In genomic region chr19:10708261-10708660, GRCh38 we compare ENCODE assay signal across 28 cellular contexts.
"Had no signal": no experiment of that assay in that cellular context is flagged by ENCODE, and none has a peak within 500 bp of the region (broad histone marks: within the 10 kb centered on the region; RNA-seq: fewer than 3 reads in every experiment).

No MANE protein-coding gene starts in this region.

- FAIRE-seq: small intestine had no signal

- H3K36me3 ChIP-seq: neural progenitor cell, ovary, transverse colon, upper lobe of right lung, uterus had no signal

- H3K27ac ChIP-seq: neural progenitor cell, ovary, parathyroid adenoma, psoas muscle, right lobe of liver, sigmoid colon, stomach, thoracic aorta, tibial artery, transverse colon, upper lobe of right lung, uterus had no signal

- H3K27ac Mint-ChIP-seq: naive thymus-derived CD4-positive, alpha-beta T cell; natural killer cell; nephron; neural progenitor cell; progenitor cell of endocrine pancreas; stimulated activated effector memory CD8-positive, alpha-beta T cell treated with anti-CD3 and anti-CD28 coated beads, Interleukin-12 subunit alpha, Interleukin-12 subunit beta, amount 100 ng/mL, for 72 hours; stimulated activated naive B cell treated with anti-CD40 and anti-IgM and Interleukin-4, amounts not matched to agents 10 μg/mL and 1 μg/mL and 100 μg/mL, for 72 hours; stimulated activated naive CD8-positive, alpha-beta T cell treated with anti-CD3 and anti-CD28 coated beads, Interleukin-15, Interleukin-2, amounts not matched to agents 100 ng/mL and 50 ng/mL, for 24 hours; type B pancreatic cell had no signal

- DNase-seq: naive thymus-derived CD4-positive, alpha-beta T cell; natural killer cell; occipital lobe; ovary; posterior cingulate gyrus; psoas muscle; right lobe of liver; sigmoid colon; small intestine; stimulated activated CD4-positive, alpha-beta T cell treated with anti-CD3 and anti-CD28 coated beads, Interleukin-15, amount 100 ng/mL, for 24 hours; stimulated activated CD4-positive, alpha-beta T cell treated with anti-CD3 and anti-CD28 coated beads, Interleukin-2, amount 100 ng/mL, for 24 hours; stimulated activated CD4-positive, alpha-beta T cell treated with anti-CD3 and anti-CD28 coated beads, Interleukin-2, amount 100 ng/mL, for 48 hours; stimulated activated CD4-positive, alpha-beta T cell treated with anti-CD3 and anti-CD28 coated beads, Interleukin-4, amount 100 ng/mL, for 24 hours; stimulated activated naive B cell treated with anti-CD40 and anti-IgM and Interleukin-4, amounts not matched to agents 10 μg/mL and 1 μg/mL and 100 μg/mL, for 72 hours; stimulated activated naive CD4-positive, alpha-beta T cell treated with Interleukin-2 at 50 U/mL for 16 hours; stomach; tibial artery; transverse colon; upper lobe of right lung; uterus had no signal

- H3K4me3 ChIP-seq: neural progenitor cell, ovary, psoas muscle, right lobe of liver, sigmoid colon, stomach, thoracic aorta, tibial artery, transverse colon, upper lobe of right lung, uterus had no signal

- H3K27me3 Mint-ChIP-seq: naive thymus-derived CD4-positive, alpha-beta T cell; progenitor cell of endocrine pancreas; stimulated activated naive B cell treated with anti-CD40 and anti-IgM and Interleukin-4, amounts not matched to agents 10 μg/mL and 1 μg/mL and 100 μg/mL, for 72 hours; stimulated activated naive CD8-positive, alpha-beta T cell treated with anti-CD3 and anti-CD28 coated beads, Interleukin-15, Interleukin-2, amounts not matched to agents 100 ng/mL and 50 ng/mL, for 24 hours; type B pancreatic cell had no signal

- H3K9me3 Mint-ChIP-seq: naive thymus-derived CD4-positive, alpha-beta T cell; natural killer cell; nephron; neural progenitor cell; stimulated activated effector memory CD8-positive, alpha-beta T cell treated with anti-CD3 and anti-CD28 coated beads, Interleukin-12 subunit alpha, Interleukin-12 subunit beta, amount 100 ng/mL, for 72 hours; stimulated activated naive B cell treated with anti-CD40 and anti-IgM and Interleukin-4, amounts not matched to agents 10 μg/mL and 1 μg/mL and 100 μg/mL, for 72 hours; stimulated activated naive CD8-positive, alpha-beta T cell treated with anti-CD3 and anti-CD28 coated beads, Interleukin-15, Interleukin-2, amounts not matched to agents 100 ng/mL and 50 ng/mL, for 24 hours; type B pancreatic cell had no signal

- H3K36me3 Mint-ChIP-seq: natural killer cell, type B pancreatic cell had no signal

- H3K4me1 Mint-ChIP-seq: natural killer cell; neural progenitor cell; stimulated activated effector memory CD8-positive, alpha-beta T cell treated with anti-CD3 and anti-CD28 coated beads, Interleukin-12 subunit alpha, Interleukin-12 subunit beta, amount 100 ng/mL, for 72 hours had no signal

- H3K9me3 ChIP-seq: ovary, psoas muscle, right lobe of liver, sigmoid colon, stomach, thoracic aorta, tibial artery, transverse colon, upper lobe of right lung, uterus had no signal

- H3K4me3 Mint-ChIP-seq: naive thymus-derived CD4-positive, alpha-beta T cell; natural killer cell; nephron; neural progenitor cell; stimulated activated effector memory CD8-positive, alpha-beta T cell treated with anti-CD3 and anti-CD28 coated beads, Interleukin-12 subunit alpha, Interleukin-12 subunit beta, amount 100 ng/mL, for 72 hours; stimulated activated naive B cell treated with anti-CD40 and anti-IgM and Interleukin-4, amounts not matched to agents 10 μg/mL and 1 μg/mL and 100 μg/mL, for 72 hours; stimulated activated naive CD8-positive, alpha-beta T cell treated with anti-CD3 and anti-CD28 coated beads, Interleukin-15, Interleukin-2, amounts not matched to agents 100 ng/mL and 50 ng/mL, for 24 hours; type B pancreatic cell had no signal

- H3K27me3 ChIP-seq: neural progenitor cell, ovary, right lobe of liver, sigmoid colon, stomach, tibial artery, transverse colon, upper lobe of right lung, uterus had no signal

- H3K4me1 ChIP-seq: neural progenitor cell, parathyroid adenoma, psoas muscle, right lobe of liver, sigmoid colon, stomach, tibial artery, upper lobe of right lung, uterus had no signal
